In genomic region chr11:23680488-23681230, GRCh38 we compare ENCODE assay signal across 11 cellular contexts.
"Had no signal": no experiment of that assay in that cellular context is flagged by ENCODE, and none has a peak within 500 bp of the region (broad histone marks: within the 10 kb centered on the region; RNA-seq: fewer than 3 reads in every experiment).

No MANE protein-coding gene starts in this region.

- H3K4me1 ChIP-seq: pancreas, transverse colon had no signal

- H3K36me3 ChIP-seq: pancreas, transverse colon had no signal

- H3K27me3 ChIP-seq: pancreas, transverse colon had no signal

- H3K4me3 ChIP-seq: mucosa of descending colon, pancreas, transverse colon had no signal

- DNase-seq: activated CD4-positive, CD25-positive, alpha-beta regulatory T cell treated with anti-CD3 and anti-CD28 coated beads, Interleukin-2, amount 50 U/mL, for 72 hours; activated naive CD4-positive, alpha-beta T cell; cerebellar nuclear complex; head of caudate nucleus; immature natural killer cell; left colon; naive thymus-derived CD4-positive, alpha-beta T cell; transverse colon had no signal

- ATAC-seq: left colon; mucosa of descending colon; naive thymus-derived CD4-positive, alpha-beta T cell; pancreas had no signal

- H3K27ac ChIP-seq: epithelial cell of prostate, pancreas, transverse colon had no signal

- H3K9me3 ChIP-seq: mucosa of descending colon, pancreas, transverse colon had no signal
